In the genomic region with DNA sequence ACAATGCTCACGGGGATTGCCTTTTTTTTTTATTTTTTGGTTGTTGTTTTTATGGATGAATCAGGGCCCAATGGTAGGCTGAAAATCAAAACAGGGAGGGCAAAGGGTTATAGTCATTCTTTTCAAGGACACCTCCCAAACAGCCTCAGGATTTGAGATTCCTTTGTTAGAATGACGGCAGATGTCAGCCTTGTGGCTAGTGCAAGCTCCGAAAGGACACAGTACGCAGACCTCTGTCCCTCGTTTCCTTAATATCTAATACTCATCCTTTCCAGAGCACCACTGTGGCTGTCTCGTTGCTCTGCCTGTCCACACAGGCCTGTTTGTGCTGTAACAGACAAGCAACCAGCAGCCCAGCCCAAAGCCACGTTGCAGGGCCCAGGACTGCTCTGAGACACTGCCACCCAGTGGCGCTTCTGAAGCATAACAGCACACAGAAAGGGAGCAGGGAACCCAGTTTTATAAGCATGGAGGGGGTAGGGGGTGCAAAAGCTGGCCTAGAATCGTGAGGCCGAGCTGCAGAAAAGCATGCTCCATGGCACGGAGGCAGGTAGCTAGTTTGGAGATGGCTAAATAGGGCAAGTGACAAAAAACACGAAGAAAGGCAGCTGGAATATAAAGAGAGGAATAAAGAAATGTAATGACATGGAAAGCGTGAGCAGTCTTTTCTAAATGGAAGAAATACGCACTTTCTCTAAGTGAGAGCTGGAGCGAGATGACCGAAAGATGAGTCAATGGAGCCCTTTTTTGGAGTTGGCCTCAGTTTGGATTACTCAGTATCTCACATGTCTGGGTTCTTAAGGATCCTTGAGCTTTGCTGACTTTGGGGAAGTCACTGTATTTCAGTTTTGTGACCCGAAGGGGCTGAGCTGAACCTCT, we compare ENCODE assay signal across 8 cellular contexts. TPM values are rescaled to one million over a fixed set of nuclear protein-coding genes. Genes with fewer than 3 reads are reported as not detected.
DNase-seq lines count a peak whose midpoint lies in the region; ATAC-seq and TF ChIP-seq lines count a peak whose summit lies in the region.

No MANE protein-coding gene starts in this region.

- intact Hi-C loops in lower lobe of right lung (cut with DNase I): no loop called here

- peaks cover 4% of the 10 kb centered on the region for H3K4me1 Mint-ChIP-seq in activated CD4-positive, alpha-beta T cell treated with anti-CD3 and anti-CD28 coated beads, Interleukin-2, amount 10 ng/mL, durations not matched to agents 7 days and 5 days

- no peak overlapping the region for H3K4me3 Mint-ChIP-seq in activated CD4-positive, alpha-beta T cell treated with anti-CD3 and anti-CD28 coated beads, Interleukin-2, amount 10 ng/mL, durations not matched to agents 7 days and 5 days

- H3K36me3 ChIP-seq in duodenal mucosa (ENCODE audit: control insufficient read depth in 1 of 2, insufficient read depth in 2 of 2, low read length in 2 of 2) (no peaks in the 10 kb centered on the region), lower lobe of right lung (no peaks in the 10 kb centered on the region)

- CTCF ChIA-PET in activated CD4-positive, alpha-beta T cell treated with anti-CD3 and anti-CD28 coated beads, Interleukin-2, amount 10 ng/mL, durations not matched to agents 7 days and 5 days (lab: Charles Lee): interaction anchor here (0.6 to 1.9 kb wide), 9 partner anchors 8 to 732 kb away, joined by 3 to 6 read pairs (median 3); no protein-coding TSS in a partner anchor

- peak; percentile 88 for DNase-seq in A172 (ENCODE audit: low spot score)
- peak; percentile 88 for DNase-seq in NCI-H524 treated with DMSO at 0.1 percent for 48 hours (lab: John Stamatoyannopoulos, UW)
- peak; percentile 62 for DNase-seq in activated CD4-positive, alpha-beta T cell treated with anti-CD3 and anti-CD28 coated beads, Interleukin-2, amount 10 ng/mL, durations not matched to agents 7 days and 5 days
- DNase-seq in lower lobe of right lung: peak; percentile 81
- DNase-seq in stimulated activated CD4-positive, alpha-beta T cell treated with anti-CD3 and anti-CD28 coated beads, Interleukin-4, amount 100 ng/mL, for 4 hours: peak; percentile 24 to 47

- H3K4me3 ChIP-seq in duodenal mucosa (ENCODE audit: low read depth in 1 of 2, low read length in 2 of 2) (no peak overlapping the region), lower lobe of right lung (no peak overlapping the region)

- TF ChIP-seq CTCF in lower lobe of right lung (IDR thresholded peaks at IDR 0.05): peak; percentile 89

- peak overlapping the region; percentile 8 to 44 for H3K9ac ChIP-seq in duodenal mucosa (ENCODE audit: low read depth in 1 of 2, low read length in 2 of 2)

- peaks cover 9 to 20% of the 10 kb centered on the region in 2 donors for H3K4me1 ChIP-seq in duodenal mucosa (ENCODE audit: control insufficient read depth in 1 of 2, insufficient read depth in 2 of 2, low read length in 2 of 2)
- peaks cover 28% of the 10 kb centered on the region for H3K4me1 ChIP-seq in lower lobe of right lung

- H3K27me3 ChIP-seq in duodenal mucosa (ENCODE audit: control insufficient read depth in 1 of 2, insufficient read depth in 2 of 2, low read length in 2 of 2): peaks cover 0 to 4% of the 10 kb centered on the region in 2 donors
- no peaks in the 10 kb centered on the region for H3K27me3 ChIP-seq in lower lobe of right lung (ENCODE audit: low read depth)

- TF ChIP-seq POLR2A in GM18505 (IDR thresholded peaks at IDR 0.05; ENCODE audit: borderline replicate concordance, extremely low read depth, insufficient read depth, insufficient read length): no peak

- H3K36me3 Mint-ChIP-seq in activated CD4-positive, alpha-beta T cell treated with anti-CD3 and anti-CD28 coated beads, Interleukin-2, amount 10 ng/mL, durations not matched to agents 7 days and 5 days (ENCODE audit: low read depth): no peaks in the 10 kb centered on the region

- H3K9me3 ChIP-seq in duodenal mucosa (ENCODE audit: control insufficient read depth in 1 of 2, low read length in 2 of 2) (no peaks in the 10 kb centered on the region), lower lobe of right lung (no peaks in the 10 kb centered on the region)

- H3K27ac ChIP-seq in duodenal mucosa (ENCODE audit: low read depth, low read length) (peak overlapping the region; percentile 53), lower lobe of right lung (peak overlapping the region; percentile 62)

- ATAC-seq in GM18505 (IDR thresholded peaks at IDR 0.05; ENCODE audit: unreplicated experiment) (peak; percentile 86), HG03342 (IDR thresholded peaks at IDR 0.05; ENCODE audit: unreplicated experiment) (peak; percentile 71), lower lobe of right lung (peak; percentile 90)

- POLR2A ChIA-PET in activated CD4-positive, alpha-beta T cell treated with anti-CD3 and anti-CD28 coated beads, Interleukin-2, amount 10 ng/mL, durations not matched to agents 7 days and 5 days (lab: Charles Lee): interaction anchor here (0.6 kb wide), 1 partner anchor 85 kb away, joined by 4 read pairs; no protein-coding TSS in a partner anchor

- H3K9me3 Mint-ChIP-seq in activated CD4-positive, alpha-beta T cell treated with anti-CD3 and anti-CD28 coated beads, Interleukin-2, amount 10 ng/mL, durations not matched to agents 7 days and 5 days: no peaks in the 10 kb centered on the region

- peaks cover 14% of the 10 kb centered on the region for H3K27me3 Mint-ChIP-seq in activated CD4-positive, alpha-beta T cell treated with anti-CD3 and anti-CD28 coated beads, Interleukin-2, amount 10 ng/mL, durations not matched to agents 7 days and 5 days

- no peak overlapping the region for H3K27ac Mint-ChIP-seq in activated CD4-positive, alpha-beta T cell treated with anti-CD3 and anti-CD28 coated beads, Interleukin-2, amount 10 ng/mL, durations not matched to agents 7 days and 5 days

RNA-seq across cellular contexts. Expression of a gene that starts 40.7 kb away (rescaled TPM):
- total RNA-seq in A172 (2014; rRNA removed; shearing (Covaris generic)): not detected in 2 replicates
- total RNA-seq in activated CD4-positive, alpha-beta T cell treated with anti-CD3 and anti-CD28 coated beads, Interleukin-2, amount 10 ng/mL, durations not matched to agents 7 days and 5 days: not detected
- total RNA-seq in lower lobe of right lung: 7.2 TPM

Comparison
In these comparisons a context has a peak if more than half of its experiments do, and no peak if none do; other contexts are left out.
1. DNase-seq: peak in every context shown above with its lines; median percentile 88 in A172; 88 in NCI-H524 treated with DMSO at 0.1 percent for 48 hours; 81 in lower lobe of right lung; 62 in activated CD4-positive, alpha-beta T cell treated with anti-CD3 and anti-CD28 coated beads, Interleukin-2, amount 10 ng/mL, durations not matched to agents 7 days and 5 days; 36 in stimulated activated CD4-positive, alpha-beta T cell treated with anti-CD3 and anti-CD28 coated beads, Interleukin-4, amount 100 ng/mL, for 4 hours.